Comparison of ENCODE assay signal across 7 cellular contexts in genomic region chr3:122562923-122563716, GRCh38. TPM values are rescaled to one million over a fixed set of nuclear protein-coding genes. Genes with fewer than 3 reads are reported as not detected.
DNase-seq lines count a peak whose midpoint lies in the region; ATAC-seq and TF ChIP-seq lines count a peak whose summit lies in the region.

No MANE protein-coding gene starts in this region.

- WGBS in hepatocyte (ENCODE audit: low lambda C conversion rate, missing lambda C conversion rate) = 72% methylated on average over 5 of the region's 5 CpGs

- H4K20me1 ChIP-seq in GM23338 (replicated peaks; ENCODE audit: insufficient read depth) = no peaks in the 10 kb centered on the region
- H4K20me1 ChIP-seq in hepatocyte (ENCODE audit: insufficient read depth, poor library complexity, severe bottlenecking) = no peaks in the 10 kb centered on the region

- no peak overlapping the region for H3K27ac ChIP-seq in GM23338 (ENCODE audit: low read depth)
- H3K27ac ChIP-seq in hepatocyte = peak overlapping the region; percentile 98

- ATAC-seq in GM23338 = no peak
- ATAC-seq in activated CD8-positive, alpha-beta T cell treated with anti-CD3 and anti-CD28 coated beads, Interleukin-2, amount 10 ng/mL, durations not matched to agents 7 days and 5 days = no peak
- ATAC-seq in stimulated activated naive CD8-positive, alpha-beta T cell treated with anti-CD3 and anti-CD28 coated beads, Interleukin-15, amount 100 ng/mL, for 72 hours = no peak

- no peaks in the 10 kb centered on the region for H3K36me3 ChIP-seq in GM23338 (ENCODE audit: insufficient read depth)
- no peaks in the 10 kb centered on the region for H3K36me3 ChIP-seq in hepatocyte (replicated peaks; ENCODE audit: insufficient read depth, low read depth)

- CTCF ChIA-PET in activated CD8-positive, alpha-beta T cell treated with anti-CD3 and anti-CD28 coated beads, Interleukin-2, amount 10 ng/mL, durations not matched to agents 7 days and 5 days (lab: Charles Lee) = interaction anchor here (1.1 to 11.0 kb wide), 4 partner anchors 116 to 170 kb away, joined by 3 to 248 read pairs (median 10); partner anchors contain the start of genes PARP14 and WDR5B

- H2AFZ ChIP-seq in GM23338 (peak overlapping the region; percentile 98), hepatocyte (peak overlapping the region; percentile 80)

- peak overlapping the region; percentile 77 for H3K4me3 Mint-ChIP-seq in GM23338
- peak overlapping the region; percentile 98 for H3K4me3 Mint-ChIP-seq in activated CD8-positive, alpha-beta T cell treated with anti-CD3 and anti-CD28 coated beads, Interleukin-2, amount 10 ng/mL, durations not matched to agents 7 days and 5 days
- H3K4me3 Mint-ChIP-seq in stimulated activated naive CD8-positive, alpha-beta T cell treated with anti-CD3 and anti-CD28 coated beads, Interleukin-15, amount 100 ng/mL, for 72 hours = peak overlapping the region; percentile 89 to 92

- no peaks in the 10 kb centered on the region for H3K9me2 ChIP-seq in GM23338 (ENCODE audit: insufficient read depth)
- H3K9me2 ChIP-seq in hepatocyte (replicated peaks; ENCODE audit: insufficient read depth) = no peaks in the 10 kb centered on the region

- no peaks in the 10 kb centered on the region for H3K79me2 ChIP-seq in GM23338 (replicated peaks; ENCODE audit: insufficient read depth)
- peaks cover 27% of the 10 kb centered on the region for H3K79me2 ChIP-seq in hepatocyte

- no peak for TF ChIP-seq CTCF in GM23338 (conservative IDR thresholded peaks at IDR 0.05; ENCODE audit: low read depth in 2 of 2)
- no peak for TF ChIP-seq CTCF in hepatocyte (IDR thresholded peaks at IDR 0.05; ENCODE audit: poor library complexity)

- no peaks in the 10 kb centered on the region for H3K36me3 Mint-ChIP-seq in GM23338 (ENCODE audit: low read depth)
- peaks cover 75% of the 10 kb centered on the region for H3K36me3 Mint-ChIP-seq in activated CD8-positive, alpha-beta T cell treated with anti-CD3 and anti-CD28 coated beads, Interleukin-2, amount 10 ng/mL, durations not matched to agents 7 days and 5 days (ENCODE audit: low read depth)

- peak overlapping the region; percentile 89 for H3K4me3 ChIP-seq in GM23338
- peak overlapping the region; percentile 74 for H3K4me3 ChIP-seq in hepatocyte

- H3K27me3 ChIP-seq in GM23338 (ENCODE audit: insufficient read depth) (no peaks in the 10 kb centered on the region), hepatocyte (no peaks in the 10 kb centered on the region)

- no peaks in the 10 kb centered on the region for H3K9me3 Mint-ChIP-seq in GM23338
- H3K9me3 Mint-ChIP-seq in activated CD8-positive, alpha-beta T cell treated with anti-CD3 and anti-CD28 coated beads, Interleukin-2, amount 10 ng/mL, durations not matched to agents 7 days and 5 days (ENCODE audit: insufficient read depth) = no peaks in the 10 kb centered on the region
- no peaks in the 10 kb centered on the region for H3K9me3 Mint-ChIP-seq in stimulated activated naive CD8-positive, alpha-beta T cell treated with anti-CD3 and anti-CD28 coated beads, Interleukin-15, amount 100 ng/mL, for 72 hours

- DNase-seq in GM23338 (ENCODE audit: low spot score) = no peak
- DNase-seq in activated CD8-positive, alpha-beta T cell treated with anti-CD3 and anti-CD28 coated beads, Interleukin-2, amount 10 ng/mL, durations not matched to agents 7 days and 5 days = peak; percentile 30
- no peak for DNase-seq in hepatocyte (ENCODE audit: low spot score)
- DNase-seq in stimulated activated naive CD8-positive, alpha-beta T cell treated with anti-CD3 and anti-CD28 coated beads, Interleukin-15, amount 100 ng/mL, for 72 hours = no peak
- no peak for DNase-seq in NCI-H1436 treated with DMSO at 0.1 percent for 48 hours (lab: John Stamatoyannopoulos, UW)
- DNase-seq in ureter (ENCODE audit: low spot score) = no peak
- DNase-seq in putamen (ENCODE audit: low spot score) = no peak

- H3K4me1 ChIP-seq in GM23338 (ENCODE audit: insufficient read depth) (peaks cover 15% of the 10 kb centered on the region), hepatocyte (ENCODE audit: insufficient read depth) (peaks cover 18% of the 10 kb centered on the region)

- peaks cover 11% of the 10 kb centered on the region for H3K27me3 Mint-ChIP-seq in GM23338 (ENCODE audit: insufficient read depth, low read depth, poor library complexity)
- H3K27me3 Mint-ChIP-seq in activated CD8-positive, alpha-beta T cell treated with anti-CD3 and anti-CD28 coated beads, Interleukin-2, amount 10 ng/mL, durations not matched to agents 7 days and 5 days (ENCODE audit: low read depth) = no peaks in the 10 kb centered on the region
- no peaks in the 10 kb centered on the region for H3K27me3 Mint-ChIP-seq in stimulated activated naive CD8-positive, alpha-beta T cell treated with anti-CD3 and anti-CD28 coated beads, Interleukin-15, amount 100 ng/mL, for 72 hours

- H3K9me3 ChIP-seq in hepatocyte (ENCODE audit: low read depth) = no peaks in the 10 kb centered on the region

- POLR2A ChIA-PET in activated CD8-positive, alpha-beta T cell treated with anti-CD3 and anti-CD28 coated beads, Interleukin-2, amount 10 ng/mL, durations not matched to agents 7 days and 5 days (lab: Charles Lee) = interaction anchor here (0.6 to 5.5 kb wide), 5 partner anchors 9 to 147 kb away, joined by 3 to 101 read pairs (median 6); partner anchors contain the start of genes PARP14 and WDR5B

- no peak overlapping the region for H3K27ac Mint-ChIP-seq in GM23338
- peak overlapping the region; percentile 99 for H3K27ac Mint-ChIP-seq in activated CD8-positive, alpha-beta T cell treated with anti-CD3 and anti-CD28 coated beads, Interleukin-2, amount 10 ng/mL, durations not matched to agents 7 days and 5 days
- peak overlapping the region; percentile 98 for H3K27ac Mint-ChIP-seq in stimulated activated naive CD8-positive, alpha-beta T cell treated with anti-CD3 and anti-CD28 coated beads, Interleukin-15, amount 100 ng/mL, for 72 hours

- peak overlapping the region; percentile 87 for H3K4me2 ChIP-seq in GM23338
- peak overlapping the region; percentile 73 for H3K4me2 ChIP-seq in hepatocyte

- 0 out of 2 replicates have a peak, but pooled peaks cover 2% of the 10 kb centered on the region for H3F3A ChIP-seq in GM23338 (replicated peaks; ENCODE audit: low read depth)

- peaks cover 25% of the 10 kb centered on the region for H3K4me1 Mint-ChIP-seq in GM23338
- H3K4me1 Mint-ChIP-seq in activated CD8-positive, alpha-beta T cell treated with anti-CD3 and anti-CD28 coated beads, Interleukin-2, amount 10 ng/mL, durations not matched to agents 7 days and 5 days (ENCODE audit: low read depth) = peaks cover 56% of the 10 kb centered on the region
- H3K4me1 Mint-ChIP-seq in stimulated activated naive CD8-positive, alpha-beta T cell treated with anti-CD3 and anti-CD28 coated beads, Interleukin-15, amount 100 ng/mL, for 72 hours = peaks cover 72% of the 10 kb centered on the region

TF ChIP-seq in GM23338, 12 proteins besides CTCF, POLR2A, EP300 and RAD21 (continues in another document):
- TF ChIP-seq STAT1 (IDR thresholded peaks at IDR 0.05; ENCODE audit: unreplicated experiment) (no peak), NANOG (IDR thresholded peaks at IDR 0.05; ENCODE audit: borderline replicate concordance) (no peak), EZH2phosphoT487 (IDR thresholded peaks at IDR 0.05; ENCODE audit: unreplicated experiment) (no peak)

RNA-seq across cellular contexts. Expression of gene PARP9, which starts 1.0 kb away (rescaled TPM):
- 2.2 and 3.9 TPM in 2 replicates for total RNA-seq in GM23338 (2014; rRNA removed; shearing (Covaris generic))
- 1.8 and 2.1 TPM in 2 replicates for polyA plus RNA-seq in GM23338 (2016; fragmentation: Nextera tagmentation; extraction: Ambion mirVana)
- total RNA-seq in activated CD8-positive, alpha-beta T cell treated with anti-CD3 and anti-CD28 coated beads, Interleukin-2, amount 10 ng/mL, durations not matched to agents 7 days and 5 days = 100 to 1,000 TPM; 115 to 118 TPM
- 24.7 and 29.8 TPM in 2 replicates for total RNA-seq in hepatocyte
- 15.0 and 17.5 TPM in 2 replicates for polyA plus RNA-seq in hepatocyte
- total RNA-seq in ureter = 33.9 TPM

RNA-seq across cellular contexts. Expression of gene DTX3L, which starts 1.0 kb away (rescaled TPM):
- total RNA-seq in GM23338 (2014; rRNA removed; shearing (Covaris generic)) = 6.8 TPM in 2 replicates
- polyA plus RNA-seq in GM23338 (2016; fragmentation: Nextera tagmentation; extraction: Ambion mirVana) = 1.8 and 2.1 TPM in 2 replicates
- total RNA-seq in activated CD8-positive, alpha-beta T cell treated with anti-CD3 and anti-CD28 coated beads, Interleukin-2, amount 10 ng/mL, durations not matched to agents 7 days and 5 days = 100 to 1,000 TPM; 124 to 127 TPM
- total RNA-seq in hepatocyte = 27.2 and 27.7 TPM in 2 replicates
- 6.2 and 10.6 TPM in 2 replicates for polyA plus RNA-seq in hepatocyte
- 42.1 TPM for total RNA-seq in ureter

RNA-seq across cellular contexts. Expression of gene PARP15, which starts 14.3 kb away (rescaled TPM):
- 0.12 and 0.87 TPM in 2 replicates for total RNA-seq in GM23338 (2014; rRNA removed; shearing (Covaris generic))
- polyA plus RNA-seq in GM23338 (2016; fragmentation: Nextera tagmentation; extraction: Ambion mirVana) = 0.17 and 0.39 TPM in 2 replicates
- total RNA-seq in activated CD8-positive, alpha-beta T cell treated with anti-CD3 and anti-CD28 coated beads, Interleukin-2, amount 10 ng/mL, durations not matched to agents 7 days and 5 days = 10 to 100 TPM; 36.6 to 38.6 TPM
- 0.32 and 0.63 TPM in 2 replicates for total RNA-seq in hepatocyte
- 0.30 and 0.58 TPM in 2 replicates for polyA plus RNA-seq in hepatocyte
- 3.9 TPM for total RNA-seq in ureter

RNA-seq across cellular contexts. Expression of gene KPNA1, which starts 48.4 kb away (rescaled TPM):
- total RNA-seq in GM23338 (2014; rRNA removed; shearing (Covaris generic)) = 30.1 and 38.4 TPM in 2 replicates
- polyA plus RNA-seq in GM23338 (2016; fragmentation: Nextera tagmentation; extraction: Ambion mirVana) (19.8 and 20.5 TPM in 2 replicates), hepatocyte (38.9 and 42.5 TPM in 2 replicates)
- total RNA-seq in activated CD8-positive, alpha-beta T cell treated with anti-CD3 and anti-CD28 coated beads, Interleukin-2, amount 10 ng/mL, durations not matched to agents 7 days and 5 days = 10 to 100 TPM; 58.8 to 60.2 TPM
- total RNA-seq in hepatocyte (38.3 and 44.0 TPM in 2 replicates), ureter (75.7 TPM)
